Comparison of ENCODE assay signal across 26 cellular contexts in genomic region chr11:103650330-103650729, GRCh38.
"Had no signal": no experiment of that assay in that cellular context is flagged by ENCODE, and none has a peak within 500 bp of the region (broad histone marks: within the 10 kb centered on the region; RNA-seq: fewer than 3 reads in every experiment).

No MANE protein-coding gene starts in this region.

- FAIRE-seq: HepG2 had no signal

- H3K4me3 ChIP-seq: MG63, Peyer's patch, SJSA1, SK-N-MC had no signal

- DNase-seq: IMR-90, Karpas-422, KG1, MG63, NCI-H1092, NCI-H1105 treated with DMSO at 0.1 percent for 48 hours, NCI-H1417 treated with DMSO at 0.1 percent for 48 hours, NCI-H146, NCI-H1694 treated with DMSO at 0.1 percent for 48 hours, NCI-H1930, NCI-H2081, NCI-H2107, NCI-H226, NCI-H446, NCI-H510A, NCI-H524 treated with DMSO at 0.1 percent for 48 hours, NCI-H69, NCI-H774, PC-3, Peyer's patch, Right ventricle myocardium superior, SIG-M5, T-helper 1 cell had no signal

- H3K36me3 ChIP-seq: MG63, Peyer's patch, SJSA1 had no signal

- H3K4me1 ChIP-seq: Peyer's patch, SJSA1 had no signal

- H3K27ac ChIP-seq: Peyer's patch, SJSA1, SK-N-MC had no signal

- H3K27me3 ChIP-seq: MG63, Peyer's patch, SJSA1 had no signal

- H3K9me3 ChIP-seq: Peyer's patch had no signal

- ATAC-seq: HepG2, PC-3 had no signal
